ENCODE assay signal across 1 cellular context in genomic region chr12:124993568-124994434, GRCh38.
TF ChIP-seq lines count a peak whose summit lies in the region.

TSS of gene BRI3BP (plus strand) at chr12:124993645. CDS start at chr12:124993791, 146 bp downstream.

TF ChIP-seq in WTC11, 78 proteins besides CTCF, POLR2A, EP300 and RAD21 (continued from another document):
- TF ChIP-seq FOXP4 (CRISPR knock-in tag; IDR thresholded peaks at IDR 0.05): no peak
- no peak for TF ChIP-seq CREM (CRISPR knock-in tag; IDR thresholded peaks at IDR 0.05)
- TF ChIP-seq SP1 (CRISPR knock-in tag; conservative IDR thresholded peaks at IDR 0.05): peak; percentile 27; the same call in 1 of the 2 replicates
- TF ChIP-seq ARID4B (CRISPR knock-in tag; IDR thresholded peaks at IDR 0.05; ENCODE audit: borderline replicate concordance): no peak
- no peak for TF ChIP-seq ZNF416 (CRISPR knock-in tag; IDR thresholded peaks at IDR 0.05)
- no peak for TF ChIP-seq CDX4 (CRISPR knock-in tag; IDR thresholded peaks at IDR 0.05; ENCODE audit: borderline replicate concordance)
- no peak for TF ChIP-seq ZBTB43 (CRISPR knock-in tag; IDR thresholded peaks at IDR 0.05)
- no peak for TF ChIP-seq PREB (CRISPR knock-in tag; IDR thresholded peaks at IDR 0.05; ENCODE audit: borderline replicate concordance)
